ENCODE assay signal across 29 cellular contexts in the genomic region with DNA sequence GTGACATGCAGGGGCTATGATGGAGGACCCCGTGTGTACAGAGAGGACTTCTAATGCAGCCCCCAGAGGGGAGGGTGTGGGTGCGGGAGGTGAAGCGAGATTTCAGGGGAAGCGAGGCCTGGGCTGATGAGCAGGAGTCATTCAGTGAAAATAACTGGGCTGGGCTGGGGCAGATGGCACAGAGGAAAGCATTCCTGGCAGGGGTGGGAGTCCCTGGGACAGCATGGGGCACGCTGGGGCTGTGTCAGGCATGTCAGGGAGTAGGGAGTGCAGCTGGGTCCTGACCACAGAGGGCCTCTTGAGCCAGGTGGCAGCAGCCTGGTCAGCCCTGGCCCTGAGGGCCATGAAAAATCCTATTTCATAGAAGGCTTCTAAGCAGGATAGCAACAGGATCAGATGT. TPM values are rescaled to one million over a fixed set of nuclear protein-coding genes. Genes with fewer than 3 reads are reported as not detected.
A peak's percentile ranks its signal among the peaks of the same experiment; 100 is the strongest.
DNase-seq lines count a peak whose midpoint lies in the region; ATAC-seq and TF ChIP-seq lines count a peak whose summit lies in the region.
"Had no signal": no experiment of that assay in that cellular context is flagged by ENCODE, and none has a peak within 500 bp of the region (broad histone marks: within the 10 kb centered on the region; RNA-seq: fewer than 3 reads in every experiment).

No MANE protein-coding gene starts in this region.

- H3K36me3 Mint-ChIP-seq in endothelial cell (ENCODE audit: low read depth, unreplicated experiment), result no peaks in the 10 kb centered on the region
- H3K36me3 Mint-ChIP-seq in neural progenitor cell, result no peaks in the 10 kb centered on the region
- no peaks in the 10 kb centered on the region for H3K36me3 Mint-ChIP-seq in natural killer cell treated with Interleukin-12 subunit alpha and Interleukin-12 subunit beta and Interleukin-15 and Interleukin-18, amount 100 ng/mL, for 72 hours
- H3K36me3 Mint-ChIP-seq: CD8-positive, alpha-beta T cell; IgD-negative memory B cell had no signal

- no peak overlapping the region for H3K4me3 Mint-ChIP-seq in endothelial cell (ENCODE audit: unreplicated experiment)
- H3K4me3 Mint-ChIP-seq in neural progenitor cell, result no peak overlapping the region
- H3K4me3 Mint-ChIP-seq in natural killer cell treated with Interleukin-12 subunit alpha and Interleukin-12 subunit beta and Interleukin-15 and Interleukin-18, amount 100 ng/mL, for 72 hours, result no peak overlapping the region
- H3K4me3 Mint-ChIP-seq: B cell; CD8-positive, alpha-beta T cell; GM23338; HFFc6; IgD-negative memory B cell had no signal

- H3K4me2 ChIP-seq in neural progenitor cell, result no peak overlapping the region
- H3K4me2 ChIP-seq: A549, GM23338, KMS-11, PC-9 had no signal

- peaks cover 16% of the 10 kb centered on the region for H3K27me3 ChIP-seq in neural progenitor cell

- no peaks in the 10 kb centered on the region for H4K20me1 ChIP-seq in neural progenitor cell (ENCODE audit: low read depth)

- peaks cover 30% of the 10 kb centered on the region for H3K4me1 ChIP-seq in neural progenitor cell
- H3K4me1 ChIP-seq: Caco-2, HAP-1 had no signal

- ATAC-seq in natural killer cell treated with Interleukin-12 subunit alpha and Interleukin-12 subunit beta and Interleukin-15 and Interleukin-18, amount 100 ng/mL, for 72 hours, result no peak
- ATAC-seq in HG03342 (IDR thresholded peaks at IDR 0.05; ENCODE audit: unreplicated experiment) (no peak), HG03108 (IDR thresholded peaks at IDR 0.05; ENCODE audit: unreplicated experiment) (no peak)
- ATAC-seq: A549; CD8-positive, alpha-beta T cell; GM23338 had no signal

- DNase-seq in DMS 273 treated with DMSO at 0.1 percent for 48 hours (lab: John Stamatoyannopoulos, UW), result peak; percentile 15
- DNase-seq in NCI-H1694 (lab: John Stamatoyannopoulos, UW), result peak; percentile 22
- DNase-seq in endothelial cell (ENCODE audit: low spot score), result no peak
- DNase-seq in neural progenitor cell (ENCODE audit: low spot score), result no peak
- DNase-seq in natural killer cell treated with Interleukin-12 subunit alpha and Interleukin-12 subunit beta and Interleukin-15 and Interleukin-18, amount 100 ng/mL, for 72 hours (ENCODE audit: low spot score), result no peak
- DNase-seq in AG08395 (ENCODE audit: low spot score), result no peak
- DNase-seq: Caco-2; CD8-positive, alpha-beta T cell; DMS153; DND-41; HFFc6; NCI-H1092; NCI-H1436; NCI-H1930; NCI-H2227 treated with DMSO at 0.1 percent for 48 hours; NCI-H526 treated with DMSO at 0.1 percent for 48 hours; PC-9; Right ventricle myocardium superior; RPMI8226; T-helper 1 cell had no signal

- H3K4me1 Mint-ChIP-seq in endothelial cell (ENCODE audit: unreplicated experiment) (peaks cover 45% of the 10 kb centered on the region), neural progenitor cell (peaks cover 42% of the 10 kb centered on the region)
- peaks cover 0 to 7% of the 10 kb centered on the region in 2 donors for H3K4me1 Mint-ChIP-seq in natural killer cell treated with Interleukin-12 subunit alpha and Interleukin-12 subunit beta and Interleukin-15 and Interleukin-18, amount 100 ng/mL, for 72 hours (ENCODE audit: low read depth in 2 of 2)

- H3K4me3 ChIP-seq in neural progenitor cell, result no peak overlapping the region
- H3K4me3 ChIP-seq: A549, GM23338, HAP-1, PC-9 had no signal

- no peaks in the 10 kb centered on the region for H3K9me3 ChIP-seq in neural progenitor cell (ENCODE audit: low read depth)
- H3K9me3 ChIP-seq: A549, Caco-2, HAP-1 had no signal

- no peak overlapping the region for H3K27ac ChIP-seq in neural progenitor cell
- H3K27ac ChIP-seq: A549, C4-2B, KMS-11, PC-9 had no signal

- TF ChIP-seq CTCF in endothelial cell (IDR thresholded peaks at IDR 0.05; ENCODE audit: unreplicated experiment) (no peak), neural progenitor cell (IDR thresholded peaks at IDR 0.05) (no peak)

- H3K9me3 Mint-ChIP-seq in endothelial cell (ENCODE audit: unreplicated experiment) (no peaks in the 10 kb centered on the region), neural progenitor cell (no peaks in the 10 kb centered on the region)
- no peaks in the 10 kb centered on the region for H3K9me3 Mint-ChIP-seq in natural killer cell treated with Interleukin-12 subunit alpha and Interleukin-12 subunit beta and Interleukin-15 and Interleukin-18, amount 100 ng/mL, for 72 hours
- H3K9me3 Mint-ChIP-seq: CD8-positive, alpha-beta T cell; GM23338; HFFc6; IgD-negative memory B cell had no signal

- peaks cover 19% of the 10 kb centered on the region for H3F3A ChIP-seq in neural progenitor cell (ENCODE audit: low read depth)

- H3K36me3 ChIP-seq in neural progenitor cell, result no peaks in the 10 kb centered on the region
- H3K36me3 ChIP-seq: HAP-1 had no signal

- H3K27me3 Mint-ChIP-seq in endothelial cell (ENCODE audit: unreplicated experiment) (peaks cover 4% of the 10 kb centered on the region), neural progenitor cell (ENCODE audit: insufficient read depth, low read depth) (peaks cover 9% of the 10 kb centered on the region)
- peaks cover 8 to 9% of the 10 kb centered on the region in 2 donors for H3K27me3 Mint-ChIP-seq in natural killer cell treated with Interleukin-12 subunit alpha and Interleukin-12 subunit beta and Interleukin-15 and Interleukin-18, amount 100 ng/mL, for 72 hours

- H3K9ac ChIP-seq in neural progenitor cell, result no peak overlapping the region
- H3K9ac ChIP-seq: KMS-11 had no signal

- H3K79me2 ChIP-seq in neural progenitor cell (ENCODE audit: low read depth), result no peaks in the 10 kb centered on the region

- H3K27ac Mint-ChIP-seq in endothelial cell (ENCODE audit: unreplicated experiment), result peak overlapping the region; percentile 75
- peak overlapping the region; percentile 50 for H3K27ac Mint-ChIP-seq in neural progenitor cell
- no peak overlapping the region for H3K27ac Mint-ChIP-seq in natural killer cell treated with Interleukin-12 subunit alpha and Interleukin-12 subunit beta and Interleukin-15 and Interleukin-18, amount 100 ng/mL, for 72 hours
- H3K27ac Mint-ChIP-seq: B cell; CD8-positive, alpha-beta T cell; GM23338; HFFc6; IgD-negative memory B cell had no signal

- H2AFZ ChIP-seq in neural progenitor cell (replicated peaks), result no peak overlapping the region
- H2AFZ ChIP-seq: GM23338, PC-9 had no signal

RNA-seq across cellular contexts. Expression of gene COL15A1, which starts 36.6 kb away (rescaled TPM):
- total RNA-seq in endothelial cell (ENCODE audit: unreplicated experiment) (24.0 TPM), neural progenitor cell (ENCODE audit: low replicate concordance) (0.71 and 3.2 TPM in 2 replicates)
- total RNA-seq in natural killer cell treated with Interleukin-12 subunit alpha and Interleukin-12 subunit beta and Interleukin-15 and Interleukin-18, amount 100 ng/mL, for 72 hours, result under 1 TPM; 0.14 to 0.47 TPM
- total RNA-seq: B cell; Caco-2; CD8-positive, alpha-beta T cell; PC-9 had no signal

Comparison
In these comparisons a context has a peak if more than half of its experiments do, and no peak if none do; other contexts are left out.
1. DNase-seq: peak in DMS 273 treated with DMSO at 0.1 percent for 48 hours (single experiment) and NCI-H1694 (single experiment); none in endothelial cell (single experiment), neural progenitor cell (single experiment), natural killer cell treated with Interleukin-12 subunit alpha and Interleukin-12 subunit beta and Interleukin-15 and Interleukin-18, amount 100 ng/mL, for 72 hours (single experiment) and AG08395 (single experiment).
2. H3K27ac Mint-ChIP-seq: peak in endothelial cell (single experiment) and neural progenitor cell (single experiment); none in natural killer cell treated with Interleukin-12 subunit alpha and Interleukin-12 subunit beta and Interleukin-15 and Interleukin-18, amount 100 ng/mL, for 72 hours (0 of 2).